Comparison of ENCODE assay signal across 9 cellular contexts in genomic region chr17:77279448-77280303, GRCh38.
DNase-seq lines count a peak whose midpoint lies in the region; TF ChIP-seq lines count a peak whose summit lies in the region.
"Had no signal": no experiment of that assay in that cellular context is flagged by ENCODE, and none has a peak within 500 bp of the region (broad histone marks: within the 10 kb centered on the region; RNA-seq: fewer than 3 reads in every experiment).

No MANE protein-coding gene starts in this region.

- no peak overlapping the region for H3K4me3 ChIP-seq in astrocyte of the cerebellum (ENCODE audit: low read depth, low read length)

- in situ Hi-C loops in ACHN (cut with HindIII; ENCODE audit: low pct_ligation_motif_present, low pct_unique_long_range_greater_than_20kb, low sequenced_read_pairs) (no loop called here), astrocyte of the cerebellum (cut with HindIII; ENCODE audit: low sequenced_read_pairs) (no loop called here)

- peak; percentile 35 for DNase-seq in ACHN
- DNase-seq in HPDE6-E6E7 (ENCODE audit: extremely low spot score), result peak; percentile 72
- no peak for DNase-seq in astrocyte of the cerebellum (ENCODE audit: low read depth)
- DNase-seq in left kidney (ENCODE audit: low read depth, low spot score), result peak; percentile 44
- no peak for DNase-seq in NCI-H748 (lab: John Stamatoyannopoulos, UW; ENCODE audit: unreplicated experiment)
- no peak for DNase-seq in middle frontal gyrus (ENCODE audit: extremely low spot score, low spot score)
- DNase-seq in activated gamma-delta T cell treated with Interleukin-2 at 50 U/mL for 16 hours, result no peak
- DNase-seq in dedifferentiated amniotic fluid mesenchymal stem cell (ENCODE audit: extremely low spot score), result no peak
- DNase-seq: midbrain had no signal

- peak; percentile 4 for TF ChIP-seq CTCF in astrocyte of the cerebellum (IDR thresholded peaks at IDR 0.05; ENCODE audit: low read depth, low read length, missing control alignments)

Comparison
In these comparisons a context has a peak if more than half of its experiments do, and no peak if none do; other contexts are left out.
1. DNase-seq: peak in ACHN (single experiment), HPDE6-E6E7 (single experiment) and left kidney (single experiment); none in astrocyte of the cerebellum (single experiment), NCI-H748 (single experiment), middle frontal gyrus (single experiment), activated gamma-delta T cell treated with Interleukin-2 at 50 U/mL for 16 hours (single experiment) and dedifferentiated amniotic fluid mesenchymal stem cell (single experiment).